21 cellular contexts compared by ENCODE assay signal in genomic region chr5:76477576-76477975, GRCh38.
DNase-seq lines count a peak whose midpoint lies in the region; ATAC-seq, FAIRE-seq and TF ChIP-seq lines count a peak whose summit lies in the region.
"Had no signal": no experiment of that assay in that cellular context is flagged by ENCODE, and none has a peak within 500 bp of the region (broad histone marks: within the 10 kb centered on the region; RNA-seq: fewer than 3 reads in every experiment).

No MANE protein-coding gene starts in this region.

- intact Hi-C loops in K562 (cut with micrococcal nuclease), result no loop called here
- intact Hi-C loops in natural killer cell (cut with micrococcal nuclease), result no loop called here
- intact Hi-C loops in Calu3 (cut with micrococcal nuclease; ENCODE audit: unreplicated experiment), result no loop called here

- TF ChIP-seq EP300 in K562 (IDR thresholded peaks at IDR 0.05; ENCODE audit: low read length), result no peak

- H3K27ac Mint-ChIP-seq in natural killer cell (peak overlapping the region; percentile 96 to 99), Calu3 (ENCODE audit: unreplicated experiment) (no peak overlapping the region)
- H3K27ac Mint-ChIP-seq: B cell; CD14-positive monocyte; CD4-positive, alpha-beta T cell had no signal

- H3K79me2 ChIP-seq in K562 (ENCODE audit: control insufficient read depth, insufficient read depth, low read length), result no peaks in the 10 kb centered on the region; the same call in 1 of the 3 replicates
- peaks cover 44% of the 10 kb centered on the region for H3K79me2 ChIP-seq in hepatocyte

- H2AFZ ChIP-seq in K562 (ENCODE audit: low read depth, low read length) (no peak overlapping the region), hepatocyte (no peak overlapping the region)
- H2AFZ ChIP-seq: GM23248 had no signal

- in situ Hi-C loops in K562 (cut with MboI), result no loop called here

- H3K9me3 Mint-ChIP-seq in natural killer cell, result peaks cover 0 to 6% of the 10 kb centered on the region in 2 donors
- no peaks in the 10 kb centered on the region for H3K9me3 Mint-ChIP-seq in Calu3 (ENCODE audit: low read depth, unreplicated experiment)
- H3K9me3 Mint-ChIP-seq: CD8-positive, alpha-beta memory T cell had no signal

- no peaks in the 10 kb centered on the region for H4K20me1 ChIP-seq in K562 (replicated peaks; ENCODE audit: control insufficient read depth, insufficient read depth, low read length)
- no peaks in the 10 kb centered on the region for H4K20me1 ChIP-seq in hepatocyte (ENCODE audit: insufficient read depth, poor library complexity, severe bottlenecking)

- H3K27me3 Mint-ChIP-seq in natural killer cell (ENCODE audit: low read depth in 2 of 2) (no peaks in the 10 kb centered on the region), Calu3 (ENCODE audit: unreplicated experiment) (no peaks in the 10 kb centered on the region)
- H3K27me3 Mint-ChIP-seq: B cell; CD4-positive, alpha-beta T cell; CD8-positive, alpha-beta memory T cell had no signal

- no peaks in the 10 kb centered on the region for H3K9me3 ChIP-seq in K562 (replicated peaks; ENCODE audit: control insufficient read depth, insufficient read depth, low read depth, low read length)
- no peaks in the 10 kb centered on the region for H3K9me3 ChIP-seq in hepatocyte (ENCODE audit: low read depth)
- no peaks in the 10 kb centered on the region for H3K9me3 ChIP-seq in BE2C
- H3K9me3 ChIP-seq: BLaER1 treated with 17β-estradiol and CSF1 and Interleukin-3, amounts not matched to agents 10 nM and 100 nM had no signal

- peaks cover 12 to 40% of the 10 kb centered on the region in 2 experiments; a peak in 3 of 5 replicates for H3K4me1 ChIP-seq in K562 (replicated peaks in 1 of 2; ENCODE audit: control insufficient read depth in 2 of 2, insufficient read depth in 2 of 2, low read length in 2 of 2)
- peaks cover 27% of the 10 kb centered on the region for H3K4me1 ChIP-seq in hepatocyte (ENCODE audit: insufficient read depth)
- no peaks in the 10 kb centered on the region for H3K4me1 ChIP-seq in BE2C

- no peaks in the 10 kb centered on the region for H3K9me2 ChIP-seq in hepatocyte (replicated peaks; ENCODE audit: insufficient read depth)

- H3K27me3 ChIP-seq in K562 (ENCODE audit: control insufficient read depth in 2 of 2, insufficient read depth in 2 of 2, low read length in 2 of 2) (no peaks in the 10 kb centered on the region), hepatocyte (no peaks in the 10 kb centered on the region), BE2C (no peaks in the 10 kb centered on the region; the same call in 1 of the 2 replicates)
- H3K27me3 ChIP-seq: BLaER1 treated with 17β-estradiol and CSF1 and Interleukin-3, amounts not matched to agents 10 nM and 100 nM had no signal

- H3K4me3 Mint-ChIP-seq in natural killer cell, result no peak overlapping the region
- no peak overlapping the region for H3K4me3 Mint-ChIP-seq in Calu3 (ENCODE audit: low read depth, unreplicated experiment)
- H3K4me3 Mint-ChIP-seq: B cell; CD14-positive monocyte; CD4-positive, alpha-beta T cell; CD8-positive, alpha-beta memory T cell had no signal

- TF ChIP-seq POLR2A in K562 (conservative IDR thresholded peaks at IDR 0.05), result no peak

- no peaks in the 10 kb centered on the region for H3K9me1 ChIP-seq in K562 (ENCODE audit: control insufficient read depth, insufficient read depth, low read length)

- CTCF ChIA-PET in K562 (lab: Yijun Ruan, JAX; ENCODE audit: low intra/inter-chr PET ratio), result no interaction called here
- CTCF ChIA-PET in Calu3 (lab: Charles Lee), result no interaction called here

- ATAC-seq in K562, result no peak
- ATAC-seq in natural killer cell, result no peak
- ATAC-seq: GM12878 had no signal

- TF ChIP-seq CTCF in K562 (IDR thresholded peaks at IDR 0.05 in 2 of 3, conservative IDR thresholded peaks at IDR 0.05 in 1 of 3; ENCODE audit: insufficient read depth in 2 of 3, low read depth in 1 of 3, low read length in 3 of 3), result no peak
- no peak for TF ChIP-seq CTCF in hepatocyte (IDR thresholded peaks at IDR 0.05; ENCODE audit: poor library complexity)
- TF ChIP-seq CTCF in natural killer cell (IDR thresholded peaks at IDR 0.05), result no peak
- TF ChIP-seq CTCF in Calu3 (IDR thresholded peaks at IDR 0.05; ENCODE audit: unreplicated experiment), result no peak
- no peak for TF ChIP-seq CTCF in BE2C (IDR thresholded peaks at IDR 0.05; ENCODE audit: low read depth, low read length)

- H3K4me2 ChIP-seq in K562 (ENCODE audit: insufficient read depth, low read length) (no peak overlapping the region), hepatocyte (no peak overlapping the region)
- H3K4me2 ChIP-seq: BLaER1 treated with 17β-estradiol and CSF1 and Interleukin-3, amounts not matched to agents 10 nM and 100 nM had no signal

- no peak overlapping the region for H3K27ac ChIP-seq in K562 (ENCODE audit: extremely low read depth, low read depth, low read length)
- H3K27ac ChIP-seq in hepatocyte, result peak overlapping the region; percentile 64
- H3K27ac ChIP-seq: BLaER1 treated with 17β-estradiol and CSF1 and Interleukin-3, amounts not matched to agents 10 nM and 100 nM; GM23248 had no signal

- TF ChIP-seq RAD21 in K562 (CRISPR knock-in tag; conservative IDR thresholded peaks at IDR 0.05 in 1 of 2, IDR thresholded peaks at IDR 0.05 in 1 of 2), result no peak

- FAIRE-seq in K562 (lab: Jason Lieb, UNC), result no peak
- FAIRE-seq: GM12878, GM19239, H1 had no signal

- POLR2A ChIA-PET in K562 (lab: Yijun Ruan, JAX), result no interaction called here

- H3K36me3 ChIP-seq in K562 (ENCODE audit: control insufficient read depth, insufficient read depth, low read length) (no peaks in the 10 kb centered on the region), hepatocyte (replicated peaks; ENCODE audit: insufficient read depth, low read depth) (no peaks in the 10 kb centered on the region), BE2C (no peaks in the 10 kb centered on the region)

- peaks cover 79 to 81% of the 10 kb centered on the region in 2 donors for H3K4me1 Mint-ChIP-seq in natural killer cell
- H3K4me1 Mint-ChIP-seq in Calu3 (ENCODE audit: low read depth, unreplicated experiment), result peaks cover 14% of the 10 kb centered on the region

- H3K36me3 Mint-ChIP-seq in natural killer cell (no peaks in the 10 kb centered on the region), Calu3 (ENCODE audit: insufficient read depth, unreplicated experiment) (no peaks in the 10 kb centered on the region)

- DNase-seq in K562 (ENCODE audit: extremely low read depth in 1 of 4, low spot score in 3 of 4), result peak in 1 of 4 experiments; percentile 59
- DNase-seq in hepatocyte (ENCODE audit: low spot score), result no peak
- no peak for DNase-seq in natural killer cell
- DNase-seq in Calu3, result no peak
- DNase-seq in AG08396 (ENCODE audit: low spot score), result no peak
- DNase-seq in BE2C, result no peak
- DNase-seq in NCI-H524 (lab: John Stamatoyannopoulos, UW), result no peak
- DNase-seq: CD4-positive, alpha-beta T cell; CD8-positive, alpha-beta memory T cell; DMS53; DND-41; GDM1; GM23248; H7; HCEC 1CT had no signal

- BruUV-seq in K562 (replicated peaks; lab: Mats Ljungman, UMichigan) (no TSS peak), Calu3 (replicated peaks; lab: Mats Ljungman, UMichigan) (no TSS peak)

- no peak overlapping the region for H3K9ac ChIP-seq in K562 (ENCODE audit: insufficient read depth in 1 of 2, low read depth in 2 of 2, low read length in 2 of 2)
- H3K9ac ChIP-seq: BLaER1 treated with 17β-estradiol and CSF1 and Interleukin-3, amounts not matched to agents 10 nM and 100 nM; GM23248 had no signal

- H3K4me3 ChIP-seq in K562 (no peak overlapping the region), hepatocyte (no peak overlapping the region), BE2C (ENCODE audit: low read depth, low read length) (no peak overlapping the region)
- H3K4me3 ChIP-seq: BLaER1 treated with 17β-estradiol and CSF1 and Interleukin-3, amounts not matched to agents 10 nM and 100 nM; GM12878; GM23248 had no signal

TF ChIP-seq in K562, 482 proteins besides CTCF, POLR2A, EP300 and RAD21:
- TF ChIP-seq TAL1 (IDR thresholded peaks at IDR 0.05) (peak; percentile 47), BCOR (IDR thresholded peaks at IDR 0.05) (no peak), TCF3 (CRISPR knock-in tag; IDR thresholded peaks at IDR 0.05) (peak; percentile 51; the same call in 1 of the 2 replicates), NCOR1 (IDR thresholded peaks at IDR 0.05) (peak; percentile 35; the same call in 1 of the 2 replicates), DPF2 (IDR thresholded peaks at IDR 0.05) (peak; percentile 39; the same call in 1 of the 2 replicates), ARID1B (IDR thresholded peaks at IDR 0.05) (peak; percentile 40), GATAD2B (IDR thresholded peaks at IDR 0.05; ENCODE audit: borderline replicate concordance) (no peak), SMARCA4 (IDR thresholded peaks at IDR 0.05) (0 out of 2 replicates have a peak, but pooled peaks have one; percentile 14), CBFA2T2 (conservative IDR thresholded peaks at IDR 0.05) (peak; percentile 53), MAZ (CRISPR knock-in tag; conservative IDR thresholded peaks at IDR 0.05 in 1 of 2, IDR thresholded peaks at IDR 0.05 in 1 of 2) (no peak), CBFA2T3 (IDR thresholded peaks at IDR 0.05) (peak; percentile 71)
